In genomic region chr4:183485411-183486160, GRCh38 we compare ENCODE assay signal across 17 cellular contexts. TPM values are rescaled to one million over a fixed set of nuclear protein-coding genes. Genes with fewer than 3 reads are reported as not detected.
DNase-seq lines count a peak whose midpoint lies in the region; ATAC-seq, FAIRE-seq and TF ChIP-seq lines count a peak whose summit lies in the region.
"Had no signal": no experiment of that assay in that cellular context is flagged by ENCODE, and none has a peak within 500 bp of the region (broad histone marks: within the 10 kb centered on the region; RNA-seq: fewer than 3 reads in every experiment).

No MANE protein-coding gene starts in this region.

- no peaks in the 10 kb centered on the region for H3K9me2 ChIP-seq in SK-N-SH

- ATAC-seq in HepG2: no peak
- ATAC-seq: T-cell had no signal

- DNase-seq in ELR (ENCODE audit: low read depth): peak; percentile 77
- peak; percentile 75 for DNase-seq in M059J (ENCODE audit: low read depth)
- no peak for DNase-seq in astrocyte (ENCODE audit: low read depth)
- no peak for DNase-seq in osteoblast (ENCODE audit: insufficient read length, low spot score, missing footprints)
- no peak for DNase-seq in SK-N-SH
- DNase-seq in NCI-H69 (lab: John Stamatoyannopoulos, UW): no peak
- no peak for DNase-seq in HepG2 (ENCODE audit: low spot score)
- no peak for DNase-seq in activated T-cell treated with anti-CD3 and anti-CD28 coated beads, Interleukin-2, amount 50 U/mL, for 24 hours
- DNase-seq: COR-L47, MV-4-11, NCI-H1417 treated with DMSO at 0.1 percent for 48 hours, NCI-H1930, NCI-H510A, NCI-H82, Right ventricle myocardium superior, T-cell had no signal

- no peaks in the 10 kb centered on the region for H3K27me3 Mint-ChIP-seq in astrocyte (ENCODE audit: low read depth, unreplicated experiment)
- H3K27me3 Mint-ChIP-seq in activated T-cell treated with anti-CD3 and anti-CD28 coated beads, Interleukin-2, amount 50 U/mL, for 24 hours: no peaks in the 10 kb centered on the region
- H3K27me3 Mint-ChIP-seq: T-cell had no signal

- TF ChIP-seq RAD21 in SK-N-SH (IDR thresholded peaks at IDR 0.05; ENCODE audit: low read length) (no peak), HepG2 (CRISPR knock-in tag; IDR thresholded peaks at IDR 0.05) (no peak)

- no peak overlapping the region for H2AFZ ChIP-seq in astrocyte (ENCODE audit: low read depth, low read length)
- peak overlapping the region; percentile 56 for H2AFZ ChIP-seq in osteoblast (ENCODE audit: low read length)
- no peak overlapping the region for H2AFZ ChIP-seq in SK-N-SH (ENCODE audit: low read depth)
- no peak overlapping the region for H2AFZ ChIP-seq in HepG2 (ENCODE audit: low read length)

- in situ Hi-C loops in HepG2 (cut with HindIII; ENCODE audit: extremely low pct_ligation_motif_present, low pct_unique_long_range_greater_than_20kb): no loop called here

- TF ChIP-seq EP300 in SK-N-SH (IDR thresholded peaks at IDR 0.05; ENCODE audit: borderline replicate concordance in 1 of 2, low read depth in 1 of 2, low read length in 1 of 2) (no peak), HepG2 (IDR thresholded peaks at IDR 0.05; ENCODE audit: low read depth in 2 of 2, low read length in 2 of 2) (no peak), HepG2 (CRISPR knock-in tag; IDR thresholded peaks at IDR 0.05; ENCODE audit: borderline replicate concordance) (no peak)

- H3K4me3 Mint-ChIP-seq in astrocyte (ENCODE audit: unreplicated experiment): no peak overlapping the region
- no peak overlapping the region for H3K4me3 Mint-ChIP-seq in activated T-cell treated with anti-CD3 and anti-CD28 coated beads, Interleukin-2, amount 50 U/mL, for 24 hours
- H3K4me3 Mint-ChIP-seq: T-cell had no signal

- TF ChIP-seq CTCF in astrocyte (IDR thresholded peaks at IDR 0.05; ENCODE audit: insufficient read depth, low read depth, low read length): no peak
- TF ChIP-seq CTCF in osteoblast (IDR thresholded peaks at IDR 0.05; ENCODE audit: extremely low read depth, low read depth, low read length): no peak
- no peak for TF ChIP-seq CTCF in SK-N-SH (IDR thresholded peaks at IDR 0.05)
- TF ChIP-seq CTCF in HepG2 (CRISPR knock-in tag; IDR thresholded peaks at IDR 0.05): no peak

- CTCF ChIA-PET in SK-N-SH (lab: Yijun Ruan, JAX) (interaction anchor here (0.8 kb wide), 1 partner anchor 14 kb away, joined by 3 read pairs; no protein-coding TSS in a partner anchor), HepG2 (lab: Yijun Ruan, JAX; ENCODE audit: low intra/inter-chr PET ratio, low total read pairs) (no interaction called here)

- H3K27ac ChIP-seq in astrocyte (ENCODE audit: low read depth, low read length): no peak overlapping the region
- H3K27ac ChIP-seq in osteoblast (ENCODE audit: low read depth, low read length): peak overlapping the region; percentile 45
- H3K27ac ChIP-seq in SK-N-SH (ENCODE audit: low read depth in 2 of 2, low read length in 1 of 2): no peak overlapping the region
- H3K27ac ChIP-seq in HepG2 (ENCODE audit: extremely low read length, insufficient read depth, low read length): no peak overlapping the region
- H3K27ac ChIP-seq: SK-N-MC had no signal

- no peaks in the 10 kb centered on the region for H3K4me1 Mint-ChIP-seq in astrocyte (ENCODE audit: low read depth, unreplicated experiment)
- no peaks in the 10 kb centered on the region for H3K4me1 Mint-ChIP-seq in activated T-cell treated with anti-CD3 and anti-CD28 coated beads, Interleukin-2, amount 50 U/mL, for 24 hours (ENCODE audit: low read depth)
- H3K4me1 Mint-ChIP-seq: T-cell had no signal

- no peaks in the 10 kb centered on the region for H3F3A ChIP-seq in SK-N-SH (replicated peaks; ENCODE audit: insufficient read depth)

- WGBS in SK-N-SH (ENCODE audit: low lambda C conversion rate): 80% methylated on average over 11 of the region's 11 CpGs
- WGBS in HepG2 (ENCODE audit: low lambda C conversion rate): 82% methylated on average over 11 of the region's 11 CpGs

- H3K4me1 ChIP-seq in astrocyte (ENCODE audit: insufficient read depth, low read length) (peaks cover 4% of the 10 kb centered on the region), osteoblast (ENCODE audit: insufficient read depth, low read length) (peaks cover 5% of the 10 kb centered on the region), SK-N-SH (ENCODE audit: control insufficient read depth in 1 of 2, insufficient read depth in 2 of 2, low read depth in 1 of 2, low read length in 1 of 2) (no peaks in the 10 kb centered on the region), HepG2 (ENCODE audit: insufficient read depth, low read length) (peaks cover 10% of the 10 kb centered on the region; the same call in 1 of the 2 replicates)

- no peaks in the 10 kb centered on the region for H3K9me3 ChIP-seq in astrocyte (ENCODE audit: insufficient read depth, low read depth, low read length)
- no peaks in the 10 kb centered on the region for H3K9me3 ChIP-seq in osteoblast (ENCODE audit: low read depth, low read length)
- H3K9me3 ChIP-seq in SK-N-SH: no peaks in the 10 kb centered on the region
- H3K9me3 ChIP-seq in HepG2 (ENCODE audit: low read length): no peaks in the 10 kb centered on the region

- peaks cover 2% of the 10 kb centered on the region for H3K36me3 Mint-ChIP-seq in astrocyte (ENCODE audit: low read depth, unreplicated experiment)
- no peaks in the 10 kb centered on the region for H3K36me3 Mint-ChIP-seq in activated T-cell treated with anti-CD3 and anti-CD28 coated beads, Interleukin-2, amount 50 U/mL, for 24 hours (ENCODE audit: low read depth)
- H3K36me3 Mint-ChIP-seq: T-cell had no signal

- no peaks in the 10 kb centered on the region for H4K20me1 ChIP-seq in astrocyte (ENCODE audit: insufficient read depth, low read length)
- H4K20me1 ChIP-seq in osteoblast (ENCODE audit: insufficient read depth, low read length): no peaks in the 10 kb centered on the region
- no peaks in the 10 kb centered on the region for H4K20me1 ChIP-seq in SK-N-SH (ENCODE audit: insufficient read depth)
- no peaks in the 10 kb centered on the region for H4K20me1 ChIP-seq in HepG2 (ENCODE audit: insufficient read depth, low read length)

- H3K4me2 ChIP-seq in astrocyte (ENCODE audit: low read length): peak overlapping the region; percentile 11
- peak overlapping the region; percentile 13 for H3K4me2 ChIP-seq in osteoblast (ENCODE audit: insufficient read depth, low read length)
- no peak overlapping the region for H3K4me2 ChIP-seq in SK-N-SH
- no peak overlapping the region for H3K4me2 ChIP-seq in HepG2 (ENCODE audit: low read depth, low read length)

- BruUV-seq in HepG2 (replicated peaks; lab: Mats Ljungman, UMichigan): no TSS peak

- FAIRE-seq in astrocyte (lab: Jason Lieb, UNC) (no peak), HepG2 (lab: Jason Lieb, UNC) (no peak)

- no peak overlapping the region for H3K4me3 ChIP-seq in astrocyte (ENCODE audit: insufficient read depth, low read depth, low read length)
- no peak overlapping the region for H3K4me3 ChIP-seq in osteoblast (ENCODE audit: insufficient read depth, low read length)
- H3K4me3 ChIP-seq in SK-N-SH (ENCODE audit: low read depth in 2 of 2, low read length in 1 of 2): no peak overlapping the region
- H3K4me3 ChIP-seq in HepG2 (replicated peaks in 1 of 3; ENCODE audit: insufficient read depth in 1 of 3, low read depth in 2 of 3, low read length in 3 of 3): no peak overlapping the region
- H3K4me3 ChIP-seq: SK-N-MC had no signal

- peaks cover 2% of the 10 kb centered on the region for H3K9me3 Mint-ChIP-seq in astrocyte (ENCODE audit: unreplicated experiment)
- H3K9me3 Mint-ChIP-seq in activated T-cell treated with anti-CD3 and anti-CD28 coated beads, Interleukin-2, amount 50 U/mL, for 24 hours: no peaks in the 10 kb centered on the region
- H3K9me3 Mint-ChIP-seq: T-cell had no signal

- POLR2A ChIA-PET in SK-N-SH (lab: Yijun Ruan, JAX) (no interaction called here), HepG2 (lab: Yijun Ruan, JAX) (no interaction called here)

- H3K27me3 ChIP-seq in astrocyte (ENCODE audit: insufficient read depth, low read length) (no peaks in the 10 kb centered on the region), osteoblast (ENCODE audit: insufficient read depth, low read length) (no peaks in the 10 kb centered on the region), SK-N-SH (ENCODE audit: insufficient read depth) (no peaks in the 10 kb centered on the region), HepG2 (ENCODE audit: control insufficient read depth in 1 of 2, insufficient read depth in 2 of 2, low read length in 2 of 2) (no peaks in the 10 kb centered on the region)

- H3K27ac Mint-ChIP-seq in astrocyte (ENCODE audit: unreplicated experiment): no peak overlapping the region
- no peak overlapping the region for H3K27ac Mint-ChIP-seq in activated T-cell treated with anti-CD3 and anti-CD28 coated beads, Interleukin-2, amount 50 U/mL, for 24 hours
- H3K27ac Mint-ChIP-seq: T-cell had no signal

- intact Hi-C loops in HepG2 (cut with micrococcal nuclease; ENCODE audit: unreplicated experiment): no loop called here

- H3K9ac ChIP-seq in astrocyte (ENCODE audit: low read length) (no peak overlapping the region), SK-N-SH (no peak overlapping the region), HepG2 (ENCODE audit: insufficient read depth, low read depth, low read length) (no peak overlapping the region)

- H3K79me2 ChIP-seq in astrocyte (ENCODE audit: insufficient read depth, low read length) (no peaks in the 10 kb centered on the region), osteoblast (ENCODE audit: insufficient read depth, low read length) (no peaks in the 10 kb centered on the region), SK-N-SH (ENCODE audit: insufficient read depth) (no peaks in the 10 kb centered on the region), HepG2 (ENCODE audit: insufficient read depth, low read length) (no peaks in the 10 kb centered on the region)

- no peaks in the 10 kb centered on the region for H3K36me3 ChIP-seq in astrocyte (ENCODE audit: insufficient read depth, low read length)
- no peaks in the 10 kb centered on the region for H3K36me3 ChIP-seq in osteoblast (ENCODE audit: insufficient read depth, low read length)
- no peaks in the 10 kb centered on the region for H3K36me3 ChIP-seq in SK-N-SH (replicated peaks in 1 of 2; ENCODE audit: control insufficient read depth in 1 of 2, insufficient read depth in 2 of 2, low read length in 1 of 2)
- H3K36me3 ChIP-seq in HepG2 (replicated peaks in 1 of 2; ENCODE audit: control insufficient read depth in 1 of 2, insufficient read depth in 2 of 2, low read length in 2 of 2): no peaks in the 10 kb centered on the region

- TF ChIP-seq POLR2A in HepG2 (IDR thresholded peaks at IDR 0.05; ENCODE audit: insufficient read depth in 1 of 2, low read depth in 2 of 2, low read length in 2 of 2): no peak

RNA-seq across cellular contexts. Expression of gene ING2, which starts 19.3 kb away (rescaled TPM):
- total RNA-seq in M059J (2014; rRNA removed; shearing (Covaris generic)): 20.1 and 26.6 TPM in 2 replicates
- 10.2 and 10.3 TPM in 2 replicates for total RNA-seq in astrocyte
- 6.2 and 8.0 TPM in 2 replicates for total RNA-seq in osteoblast
- 14.1 and 15.1 TPM in 2 replicates for polyA plus RNA-seq in SK-N-SH (2012; rRNA removed)
- polyA plus RNA-seq in SK-N-SH (2012; cell fraction: cytosol; rRNA removed): 20.3 and 28.3 TPM in 2 replicates
- 3.9 and 4.3 TPM in 2 replicates for polyA plus RNA-seq in SK-N-SH (2012; cell fraction: nucleus; rRNA removed)
- 12.4 and 16.9 TPM in 2 replicates for total RNA-seq in HepG2 (2016; rRNA removed; fragmentation: Illumina TruSeq; extraction: Trizol)
- 13.0 and 13.6 TPM in 2 replicates for total RNA-seq in HepG2 (2016; cell fraction: cytosol; rRNA removed; fragmentation: Illumina TruSeq; extraction: Trizol; ENCODE audit: low read depth)
- total RNA-seq in HepG2 (2016; cell fraction: insoluble cytoplasmic fraction; rRNA removed; fragmentation: Illumina TruSeq; extraction: Trizol): 12.0 and 13.9 TPM in 2 replicates
- 21.5 and 22.6 TPM in 2 replicates for total RNA-seq in HepG2 (2016; cell fraction: membrane; rRNA removed; fragmentation: Illumina TruSeq; extraction: Trizol)
- total RNA-seq in HepG2 (2016; cell fraction: nucleus; rRNA removed; fragmentation: Illumina TruSeq; extraction: Trizol): 6.1 and 6.7 TPM in 2 replicates
- polyA plus RNA-seq in HepG2 (2011; rRNA removed): 3.9 and 6.6 TPM in 2 replicates
- polyA plus RNA-seq in HepG2 (2011; cell fraction: cytosol; rRNA removed): 3.5 and 4.9 TPM in 2 replicates
- 1.4 and 2.4 TPM in 2 replicates for polyA plus RNA-seq in HepG2 (2011; cell fraction: nucleus; rRNA removed)
- polyA plus RNA-seq in HepG2 (2012): 6.6 and 8.2 TPM in 2 replicates
- polyA plus RNA-seq in HepG2 (2016; cell fraction: cytosol; fragmentation: Illumina TruSeq; extraction: Trizol; ENCODE audit: low read depth): 19.9 and 22.4 TPM in 2 replicates
- 24.0 and 24.6 TPM in 2 replicates for polyA plus RNA-seq in HepG2 (2016; cell fraction: insoluble cytoplasmic fraction; fragmentation: Illumina TruSeq; extraction: Trizol; ENCODE audit: low read depth)
- polyA plus RNA-seq in HepG2 (2016; cell fraction: membrane; fragmentation: Illumina TruSeq; extraction: Trizol; ENCODE audit: low read depth): 24.5 and 27.0 TPM in 2 replicates
- polyA plus RNA-seq in HepG2 (2016; cell fraction: nucleus; fragmentation: Illumina TruSeq; extraction: Trizol; ENCODE audit: insufficient read depth, low read depth): 11.3 and 12.8 TPM in 2 replicates
- 0.89 and 0.90 TPM in 2 replicates for polyA minus RNA-seq in HepG2 (2011; rRNA and poly(A)+ RNA removed; ENCODE audit: low replicate concordance)
- 3.3 and 3.6 TPM in 2 replicates for polyA minus RNA-seq in HepG2 (2011; cell fraction: cytosol; rRNA and poly(A)+ RNA removed)
- polyA minus RNA-seq in HepG2 (2011; cell fraction: nucleus; rRNA and poly(A)+ RNA removed): 2.9 and 4.6 TPM in 2 replicates

RNA-seq across cellular contexts. Expression of gene CDKN2AIP, which starts 41.1 kb away (rescaled TPM):
- total RNA-seq in M059J (2014; rRNA removed; shearing (Covaris generic)): 30.7 and 31.8 TPM in 2 replicates
- total RNA-seq in astrocyte (9.6 and 11.6 TPM in 2 replicates), osteoblast (15.2 and 15.9 TPM in 2 replicates), HepG2 (2016; rRNA removed; fragmentation: Illumina TruSeq; extraction: Trizol) (18.7 and 21.4 TPM in 2 replicates)
- polyA plus RNA-seq in SK-N-SH (2012; rRNA removed) (8.3 and 10.6 TPM in 2 replicates), HepG2 (2011; rRNA removed) (14.1 and 17.0 TPM in 2 replicates)
- 9.4 and 10.1 TPM in 2 replicates for polyA plus RNA-seq in SK-N-SH (2012; cell fraction: cytosol; rRNA removed)
- polyA plus RNA-seq in SK-N-SH (2012; cell fraction: nucleus; rRNA removed): 6.2 and 12.3 TPM in 2 replicates
- total RNA-seq in HepG2 (2016; cell fraction: cytosol; rRNA removed; fragmentation: Illumina TruSeq; extraction: Trizol; ENCODE audit: low read depth): 2.2 and 3.1 TPM in 2 replicates
- total RNA-seq in HepG2 (2016; cell fraction: insoluble cytoplasmic fraction; rRNA removed; fragmentation: Illumina TruSeq; extraction: Trizol): 18.5 and 22.0 TPM in 2 replicates
- 7.9 and 8.4 TPM in 2 replicates for total RNA-seq in HepG2 (2016; cell fraction: membrane; rRNA removed; fragmentation: Illumina TruSeq; extraction: Trizol)
- total RNA-seq in HepG2 (2016; cell fraction: nucleus; rRNA removed; fragmentation: Illumina TruSeq; extraction: Trizol): 24.3 and 25.6 TPM in 2 replicates
- 7.8 and 10.0 TPM in 2 replicates for polyA plus RNA-seq in HepG2 (2011; cell fraction: cytosol; rRNA removed)
- 10.9 and 11.0 TPM in 2 replicates for polyA plus RNA-seq in HepG2 (2011; cell fraction: nucleus; rRNA removed)
- 13.3 and 14.9 TPM in 2 replicates for polyA plus RNA-seq in HepG2 (2012)
- polyA plus RNA-seq in HepG2 (2016; cell fraction: cytosol; fragmentation: Illumina TruSeq; extraction: Trizol; ENCODE audit: low read depth): 1.8 and 2.0 TPM in 2 replicates
- polyA plus RNA-seq in HepG2 (2016; cell fraction: insoluble cytoplasmic fraction; fragmentation: Illumina TruSeq; extraction: Trizol; ENCODE audit: low read depth): 24.1 and 24.4 TPM in 2 replicates
- polyA plus RNA-seq in HepG2 (2016; cell fraction: membrane; fragmentation: Illumina TruSeq; extraction: Trizol; ENCODE audit: low read depth): 5.4 TPM in 2 replicates
- 21.6 and 21.7 TPM in 2 replicates for polyA plus RNA-seq in HepG2 (2016; cell fraction: nucleus; fragmentation: Illumina TruSeq; extraction: Trizol; ENCODE audit: insufficient read depth, low read depth)
- polyA minus RNA-seq in HepG2 (2011; rRNA and poly(A)+ RNA removed; ENCODE audit: low replicate concordance): 11.8 and 17.2 TPM in 2 replicates
- polyA minus RNA-seq in HepG2 (2011; cell fraction: cytosol; rRNA and poly(A)+ RNA removed): 8.8 and 10.6 TPM in 2 replicates
- 65.3 and 67.1 TPM in 2 replicates for polyA minus RNA-seq in HepG2 (2011; cell fraction: nucleus; rRNA and poly(A)+ RNA removed)

Comparison
In these comparisons a context has a peak if more than half of its experiments do, and no peak if none do; other contexts are left out.
1. DNase-seq: peak in ELR (single experiment) and M059J (single experiment); none in astrocyte (single experiment), osteoblast (single experiment), SK-N-SH (single experiment), NCI-H69 (single experiment), HepG2 (single experiment) and activated T-cell treated with anti-CD3 and anti-CD28 coated beads, Interleukin-2, amount 50 U/mL, for 24 hours (single experiment).
2. H3K4me2 ChIP-seq: peak in astrocyte (single experiment) and osteoblast (single experiment); none in SK-N-SH (single experiment) and HepG2 (single experiment).